Comparison of ENCODE assay signal across 23 cellular contexts in genomic region chr17:61966201-61966600, GRCh38. TPM values are rescaled to one million over a fixed set of nuclear protein-coding genes. Genes with fewer than 3 reads are reported as not detected.
DNase-seq lines count a peak whose midpoint lies in the region; ATAC-seq and TF ChIP-seq lines count a peak whose summit lies in the region.
"Had no signal": no experiment of that assay in that cellular context is flagged by ENCODE, and none has a peak within 500 bp of the region (broad histone marks: within the 10 kb centered on the region; RNA-seq: fewer than 3 reads in every experiment).

No MANE protein-coding gene starts in this region.

- peak overlapping the region in 1 of 2 experiments; percentile 23; a peak in 2 of 4 replicates for H3K27ac ChIP-seq in SK-N-SH (ENCODE audit: low read depth in 2 of 2, low read length in 1 of 2)
- H3K27ac ChIP-seq: BLaER1, SJSA1 had no signal

- no peaks in the 10 kb centered on the region for H4K20me1 ChIP-seq in SK-N-SH (ENCODE audit: insufficient read depth)

- no peak for TF ChIP-seq CTCF in SK-N-SH (IDR thresholded peaks at IDR 0.05)

- POLR2A ChIA-PET in SK-N-SH (lab: Yijun Ruan, JAX), result no interaction called here

- WGBS in SK-N-SH (ENCODE audit: low lambda C conversion rate), result 0% methylated on average over 1 of the region's 1 CpG

- DNase-seq in NCI-H1105 (lab: John Stamatoyannopoulos, UW), result peak; percentile 38
- peak; percentile 22 for DNase-seq in SK-N-SH
- DNase-seq in dermis blood vessel endothelial cell, result peak; percentile 4
- DNase-seq in effector memory CD8-positive, alpha-beta T cell, result no peak
- DNase-seq in activated T-helper 1 cell treated with anti-CD3 and anti-CD28 coated beads, Interleukin-12 subunit alpha, Interleukin-12 subunit beta, Interleukin-2, Interleukin-4 antibody, amounts not matched to agents 30 ng/mL and 10 ng/mL and 1 ng/mL, durations not matched to agents 14 hours and 24 hours and 36 hours (ENCODE audit: low spot score), result no peak
- DNase-seq in LoVo (ENCODE audit: low spot score), result no peak
- DNase-seq: ACHN; CD4-positive, alpha-beta T cell; COR-L47; DMS79 treated with DMSO at 0.1 percent for 48 hours; NCI-H1092; NCI-H146; NCI-H2081; NCI-H2171; NCI-H345; NCI-H524; NCI-H774 had no signal

- ATAC-seq in effector memory CD8-positive, alpha-beta T cell (replicated peaks), result no peak
- ATAC-seq in GM19351 (IDR thresholded peaks at IDR 0.05; ENCODE audit: unreplicated experiment), result no peak
- ATAC-seq: GM12878, HCT116, Right ventricle myocardium inferior had no signal

- H3K4me1 Mint-ChIP-seq in effector memory CD8-positive, alpha-beta T cell (ENCODE audit: low read depth in 2 of 2), result peaks cover 0 to 11% of the 10 kb centered on the region in 2 donors
- H3K4me1 Mint-ChIP-seq in activated T-helper 1 cell treated with anti-CD3 and anti-CD28 coated beads, Interleukin-12 subunit alpha, Interleukin-12 subunit beta, Interleukin-2, Interleukin-4 antibody, amounts not matched to agents 30 ng/mL and 10 ng/mL and 1 ng/mL, durations not matched to agents 14 hours and 24 hours and 36 hours (ENCODE audit: low read depth), result no peaks in the 10 kb centered on the region

- H3K9me3 ChIP-seq in SK-N-SH, result no peaks in the 10 kb centered on the region
- H3K9me3 ChIP-seq: BLaER1, SJSA1 had no signal

- H3K79me2 ChIP-seq in SK-N-SH (ENCODE audit: insufficient read depth), result peaks cover 23% of the 10 kb centered on the region; the same call in 1 of the 2 replicates

- H2AFZ ChIP-seq in SK-N-SH (ENCODE audit: low read depth), result no peak overlapping the region

- CTCF ChIA-PET in SK-N-SH (lab: Yijun Ruan, JAX), result interaction anchor here (1.4 kb wide), 1 partner anchor 14 kb away, joined by 4 read pairs; no protein-coding TSS in a partner anchor

- H3K4me1 ChIP-seq in SK-N-SH (ENCODE audit: control insufficient read depth in 1 of 2, insufficient read depth in 2 of 2, low read depth in 1 of 2, low read length in 1 of 2), result no peaks in the 10 kb centered on the region; a peak in 1 of 4 replicates
- H3K4me1 ChIP-seq: BLaER1, SJSA1 had no signal

- H3K27me3 ChIP-seq in SK-N-SH (ENCODE audit: insufficient read depth), result no peaks in the 10 kb centered on the region
- H3K27me3 ChIP-seq: BLaER1, SJSA1 had no signal

- H3K9ac ChIP-seq in SK-N-SH, result no peak overlapping the region
- H3K9ac ChIP-seq: BLaER1 had no signal

- H3K9me2 ChIP-seq in SK-N-SH, result no peaks in the 10 kb centered on the region

- H3K36me3 ChIP-seq in SK-N-SH (replicated peaks in 1 of 2; ENCODE audit: control insufficient read depth in 1 of 2, insufficient read depth in 2 of 2, low read length in 1 of 2), result peaks cover 67 to 90% of the 10 kb centered on the region in 2 experiments

- no peaks in the 10 kb centered on the region for H3K9me3 Mint-ChIP-seq in effector memory CD8-positive, alpha-beta T cell
- H3K9me3 Mint-ChIP-seq in activated T-helper 1 cell treated with anti-CD3 and anti-CD28 coated beads, Interleukin-12 subunit alpha, Interleukin-12 subunit beta, Interleukin-2, Interleukin-4 antibody, amounts not matched to agents 30 ng/mL and 10 ng/mL and 1 ng/mL, durations not matched to agents 14 hours and 24 hours and 36 hours, result no peaks in the 10 kb centered on the region
- H3K9me3 Mint-ChIP-seq: CD4-positive, alpha-beta T cell had no signal

- H3K27me3 Mint-ChIP-seq in effector memory CD8-positive, alpha-beta T cell, result no peaks in the 10 kb centered on the region
- no peaks in the 10 kb centered on the region for H3K27me3 Mint-ChIP-seq in activated T-helper 1 cell treated with anti-CD3 and anti-CD28 coated beads, Interleukin-12 subunit alpha, Interleukin-12 subunit beta, Interleukin-2, Interleukin-4 antibody, amounts not matched to agents 30 ng/mL and 10 ng/mL and 1 ng/mL, durations not matched to agents 14 hours and 24 hours and 36 hours (ENCODE audit: insufficient read depth)
- H3K27me3 Mint-ChIP-seq: CD4-positive, alpha-beta T cell had no signal

- intact Hi-C loops in activated T-helper 1 cell treated with anti-CD3 and anti-CD28 coated beads, Interleukin-12 subunit alpha, Interleukin-12 subunit beta, Interleukin-2, Interleukin-4 antibody, amounts not matched to agents 30 ng/mL and 10 ng/mL and 1 ng/mL, durations not matched to agents 14 hours and 24 hours and 36 hours (cut with micrococcal nuclease), result no loop called here

- 0 out of 2 replicates have a peak, but pooled peaks have one; percentile 8 for TF ChIP-seq RAD21 in SK-N-SH (IDR thresholded peaks at IDR 0.05; ENCODE audit: low read length)

- peaks cover 87% of the 10 kb centered on the region for H3K36me3 Mint-ChIP-seq in effector memory CD8-positive, alpha-beta T cell (ENCODE audit: insufficient read depth)
- peaks cover 29% of the 10 kb centered on the region for H3K36me3 Mint-ChIP-seq in activated T-helper 1 cell treated with anti-CD3 and anti-CD28 coated beads, Interleukin-12 subunit alpha, Interleukin-12 subunit beta, Interleukin-2, Interleukin-4 antibody, amounts not matched to agents 30 ng/mL and 10 ng/mL and 1 ng/mL, durations not matched to agents 14 hours and 24 hours and 36 hours (ENCODE audit: low read depth)

- no peak overlapping the region for H3K27ac Mint-ChIP-seq in effector memory CD8-positive, alpha-beta T cell
- no peak overlapping the region for H3K27ac Mint-ChIP-seq in activated T-helper 1 cell treated with anti-CD3 and anti-CD28 coated beads, Interleukin-12 subunit alpha, Interleukin-12 subunit beta, Interleukin-2, Interleukin-4 antibody, amounts not matched to agents 30 ng/mL and 10 ng/mL and 1 ng/mL, durations not matched to agents 14 hours and 24 hours and 36 hours
- H3K27ac Mint-ChIP-seq: CD4-positive, alpha-beta T cell had no signal

- H3K4me2 ChIP-seq in SK-N-SH, result no peak overlapping the region
- H3K4me2 ChIP-seq: BLaER1 had no signal

- H3K4me3 Mint-ChIP-seq in effector memory CD8-positive, alpha-beta T cell, result no peak overlapping the region
- H3K4me3 Mint-ChIP-seq in activated T-helper 1 cell treated with anti-CD3 and anti-CD28 coated beads, Interleukin-12 subunit alpha, Interleukin-12 subunit beta, Interleukin-2, Interleukin-4 antibody, amounts not matched to agents 30 ng/mL and 10 ng/mL and 1 ng/mL, durations not matched to agents 14 hours and 24 hours and 36 hours, result no peak overlapping the region
- H3K4me3 Mint-ChIP-seq: CD4-positive, alpha-beta T cell had no signal

- no peak for TF ChIP-seq EP300 in SK-N-SH (IDR thresholded peaks at IDR 0.05; ENCODE audit: borderline replicate concordance in 1 of 2, low read depth in 1 of 2, low read length in 1 of 2)

- no peak overlapping the region for H3K4me3 ChIP-seq in SK-N-SH (ENCODE audit: low read depth in 2 of 2, low read length in 1 of 2)
- H3K4me3 ChIP-seq: BLaER1, GM12878, SJSA1 had no signal

- peaks cover 8% of the 10 kb centered on the region for H3F3A ChIP-seq in SK-N-SH (replicated peaks; ENCODE audit: insufficient read depth)

TF ChIP-seq in SK-N-SH, 30 proteins besides CTCF, POLR2A, EP300 and RAD21:
- TF ChIP-seq GATA2 (CRISPR knock-in tag; IDR thresholded peaks at IDR 0.05) (peak; percentile 27; the same call in 1 of the 2 replicates), EZH2phosphoT487 (IDR thresholded peaks at IDR 0.05; ENCODE audit: borderline replicate concordance, low read depth) (no peak), JUND (IDR thresholded peaks at IDR 0.05) (no peak), GABPA (IDR thresholded peaks at IDR 0.05; ENCODE audit: low read depth) (no peak), RXRA (IDR thresholded peaks at IDR 0.05; ENCODE audit: borderline replicate concordance, low read depth) (no peak)

RNA-seq across cellular contexts. Expression of gene INTS2, which starts 38.4 kb away (rescaled TPM):
- polyA plus RNA-seq in SK-N-SH (2012; rRNA removed), result 6.7 and 10.8 TPM in 2 replicates
- 7.7 and 8.9 TPM in 2 replicates for polyA plus RNA-seq in SK-N-SH (2012; cell fraction: cytosol; rRNA removed)
- polyA plus RNA-seq in SK-N-SH (2012; cell fraction: nucleus; rRNA removed), result 9.2 and 18.1 TPM in 2 replicates
- 20.3 and 22.9 TPM in 2 replicates for total RNA-seq in dermis blood vessel endothelial cell
- 25.4 and 25.6 TPM in 2 replicates for total RNA-seq in activated T-helper 1 cell treated with anti-CD3 and anti-CD28 coated beads, Interleukin-12 subunit alpha, Interleukin-12 subunit beta, Interleukin-2, Interleukin-4 antibody, amounts not matched to agents 30 ng/mL and 10 ng/mL and 1 ng/mL, durations not matched to agents 14 hours and 24 hours and 36 hours

Comparison
In these comparisons a context has a peak if more than half of its experiments do, and no peak if none do; other contexts are left out.
1. DNase-seq: peak in NCI-H1105 (single experiment), SK-N-SH (single experiment) and dermis blood vessel endothelial cell (single experiment); none in effector memory CD8-positive, alpha-beta T cell (0 of 3), activated T-helper 1 cell treated with anti-CD3 and anti-CD28 coated beads, Interleukin-12 subunit alpha, Interleukin-12 subunit beta, Interleukin-2, Interleukin-4 antibody, amounts not matched to agents 30 ng/mL and 10 ng/mL and 1 ng/mL, durations not matched to agents 14 hours and 24 hours and 36 hours (single experiment) and LoVo (single experiment).